14 cellular contexts compared by ENCODE assay signal in the genomic region with DNA sequence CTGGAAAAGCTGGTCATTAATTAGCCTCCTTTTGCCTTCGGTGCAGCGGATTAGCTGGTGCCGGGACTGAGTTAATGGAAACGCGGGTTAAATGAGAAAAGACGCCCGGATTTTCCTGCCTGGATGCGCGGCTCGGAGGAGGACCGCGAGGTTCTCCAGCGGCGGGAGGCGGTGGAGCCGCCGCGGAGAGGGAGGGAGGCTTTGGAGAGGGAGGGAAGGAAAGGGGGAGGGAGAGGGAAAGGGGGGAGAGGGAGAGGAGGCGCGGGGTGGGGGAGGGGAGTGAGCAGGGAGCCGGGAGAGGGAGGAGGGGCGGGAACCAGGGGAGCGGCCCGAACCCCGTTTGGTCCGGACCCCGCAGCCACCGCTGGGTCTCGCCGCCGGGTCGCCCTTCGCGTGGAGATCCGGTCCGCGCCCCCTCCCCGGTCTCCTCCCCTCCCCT.
DNase-seq lines count a peak whose midpoint lies in the region; ATAC-seq, FAIRE-seq and TF ChIP-seq lines count a peak whose summit lies in the region.
"Had no signal": no experiment of that assay in that cellular context is flagged by ENCODE, and none has a peak within 500 bp of the region (broad histone marks: within the 10 kb centered on the region; RNA-seq: fewer than 3 reads in every experiment).

No MANE protein-coding gene starts in this region.

- no peaks in the 10 kb centered on the region for H3K4me1 Mint-ChIP-seq in activated CD8-positive, alpha-beta T cell treated with anti-CD3 and anti-CD28 coated beads, Interleukin-2, amount 10 ng/mL, durations not matched to agents 7 days and 5 days (ENCODE audit: low read depth)
- peaks cover 16% of the 10 kb centered on the region for H3K4me1 Mint-ChIP-seq in activated CD8-positive, alpha-beta T cell treated with anti-CD3 and anti-CD28 coated beads for 36 hours (ENCODE audit: low read depth)

- no peak for TF ChIP-seq POLR2A in GM12892 (IDR thresholded peaks at IDR 0.05; ENCODE audit: low read depth, low read length)

- POLR2A ChIA-PET in activated CD8-positive, alpha-beta T cell treated with anti-CD3 and anti-CD28 coated beads, Interleukin-2, amount 10 ng/mL, durations not matched to agents 7 days and 5 days (lab: Charles Lee): no interaction called here
- POLR2A ChIA-PET in activated CD8-positive, alpha-beta T cell treated with anti-CD3 and anti-CD28 coated beads for 36 hours (lab: Charles Lee): no interaction called here

- H3K36me3 ChIP-seq in NT2/D1 (ENCODE audit: insufficient read depth, insufficient read length, low read length) (no peaks in the 10 kb centered on the region), left ventricle myocardium inferior (no peaks in the 10 kb centered on the region)
- H3K36me3 ChIP-seq in effector memory CD4-positive, alpha-beta T cell (ENCODE audit: control insufficient read depth, insufficient read depth, low read length): no peaks in the 10 kb centered on the region

- H3K4me1 ChIP-seq in NT2/D1 (ENCODE audit: insufficient read depth, insufficient read length) (peaks cover 2% of the 10 kb centered on the region), left ventricle myocardium inferior (peaks cover 36% of the 10 kb centered on the region)
- H3K4me1 ChIP-seq in effector memory CD4-positive, alpha-beta T cell (ENCODE audit: control insufficient read depth, insufficient read depth, low read length, poor library complexity, severe bottlenecking): peaks cover 17% of the 10 kb centered on the region

- H3K4me3 ChIP-seq in NT2/D1 (ENCODE audit: insufficient read length, low read depth) (peak overlapping the region; percentile 21), left ventricle myocardium inferior (peak overlapping the region; percentile 49)
- no peak overlapping the region for H3K4me3 ChIP-seq in effector memory CD4-positive, alpha-beta T cell (ENCODE audit: insufficient read depth, low read depth, low read length, poor library complexity, severe bottlenecking)

- no peak for DNase-seq in activated CD8-positive, alpha-beta T cell treated with anti-CD3 and anti-CD28 coated beads, Interleukin-2, amount 10 ng/mL, durations not matched to agents 7 days and 5 days
- DNase-seq in activated CD8-positive, alpha-beta T cell treated with anti-CD3 and anti-CD28 coated beads for 36 hours: no peak
- DNase-seq in NT2/D1 (ENCODE audit: low read depth, low spot score) (peak; percentile 79), left ventricle myocardium inferior (no peak), posterior vena cava (ENCODE audit: low spot score) (peak; percentile 46), GM12892 (ENCODE audit: insufficient read length) (no peak), NCI-H1092 (lab: John Stamatoyannopoulos, UW) (no peak)
- DNase-seq in effector memory CD4-positive, alpha-beta T cell: no peak
- DNase-seq: activated CD4-positive, CD25-positive, alpha-beta regulatory T cell; DMS53; naive B cell; NCI-H1417 treated with DMSO at 0.1 percent for 48 hours; NCI-H82 had no signal

- H3K27ac Mint-ChIP-seq in activated CD8-positive, alpha-beta T cell treated with anti-CD3 and anti-CD28 coated beads, Interleukin-2, amount 10 ng/mL, durations not matched to agents 7 days and 5 days: peak overlapping the region; percentile 49
- no peak overlapping the region for H3K27ac Mint-ChIP-seq in activated CD8-positive, alpha-beta T cell treated with anti-CD3 and anti-CD28 coated beads for 36 hours
- H3K27ac Mint-ChIP-seq: naive B cell had no signal

- H3K9me3 Mint-ChIP-seq in activated CD8-positive, alpha-beta T cell treated with anti-CD3 and anti-CD28 coated beads, Interleukin-2, amount 10 ng/mL, durations not matched to agents 7 days and 5 days (ENCODE audit: insufficient read depth): no peaks in the 10 kb centered on the region
- H3K9me3 Mint-ChIP-seq in activated CD8-positive, alpha-beta T cell treated with anti-CD3 and anti-CD28 coated beads for 36 hours: no peaks in the 10 kb centered on the region

- ATAC-seq in activated CD8-positive, alpha-beta T cell treated with anti-CD3 and anti-CD28 coated beads, Interleukin-2, amount 10 ng/mL, durations not matched to agents 7 days and 5 days: no peak
- ATAC-seq in activated CD8-positive, alpha-beta T cell treated with anti-CD3 and anti-CD28 coated beads for 36 hours: no peak

- intact Hi-C loops in activated CD8-positive, alpha-beta T cell treated with anti-CD3 and anti-CD28 coated beads for 36 hours (cut with micrococcal nuclease): no loop called here
- intact Hi-C loops in left ventricle myocardium inferior (cut with micrococcal nuclease): no loop called here
- intact Hi-C loops in posterior vena cava (cut with DNase I): no loop called here

- H3K27ac ChIP-seq in left ventricle myocardium inferior (replicated peaks): no peak overlapping the region
- H3K27ac ChIP-seq in effector memory CD4-positive, alpha-beta T cell (ENCODE audit: insufficient read depth, low read length, poor library complexity, severe bottlenecking): no peak overlapping the region

- FAIRE-seq in GM12892 (lab: Jason Lieb, UNC): no peak
- FAIRE-seq: keratinocyte had no signal

- H3K27me3 Mint-ChIP-seq in activated CD8-positive, alpha-beta T cell treated with anti-CD3 and anti-CD28 coated beads, Interleukin-2, amount 10 ng/mL, durations not matched to agents 7 days and 5 days (ENCODE audit: low read depth): peaks cover 73% of the 10 kb centered on the region
- peaks cover 63% of the 10 kb centered on the region for H3K27me3 Mint-ChIP-seq in activated CD8-positive, alpha-beta T cell treated with anti-CD3 and anti-CD28 coated beads for 36 hours

- H3K4me3 Mint-ChIP-seq in activated CD8-positive, alpha-beta T cell treated with anti-CD3 and anti-CD28 coated beads, Interleukin-2, amount 10 ng/mL, durations not matched to agents 7 days and 5 days: peak overlapping the region; percentile 34
- no peak overlapping the region for H3K4me3 Mint-ChIP-seq in activated CD8-positive, alpha-beta T cell treated with anti-CD3 and anti-CD28 coated beads for 36 hours

- no peak for TF ChIP-seq CTCF in activated CD8-positive, alpha-beta T cell treated with anti-CD3 and anti-CD28 coated beads for 36 hours (IDR thresholded peaks at IDR 0.05)
- TF ChIP-seq CTCF in left ventricle myocardium inferior (IDR thresholded peaks at IDR 0.05; ENCODE audit: borderline replicate concordance): no peak

- CTCF ChIA-PET in activated CD8-positive, alpha-beta T cell treated with anti-CD3 and anti-CD28 coated beads, Interleukin-2, amount 10 ng/mL, durations not matched to agents 7 days and 5 days (lab: Charles Lee): no interaction called here
- CTCF ChIA-PET in activated CD8-positive, alpha-beta T cell treated with anti-CD3 and anti-CD28 coated beads for 36 hours (lab: Charles Lee): no interaction called here

- H3K27me3 ChIP-seq in NT2/D1 (ENCODE audit: insufficient read depth, insufficient read length) (peaks cover 95% of the 10 kb centered on the region), left ventricle myocardium inferior (ENCODE audit: low read depth) (peaks cover 100% of the 10 kb centered on the region)
- peaks cover 84% of the 10 kb centered on the region for H3K27me3 ChIP-seq in effector memory CD4-positive, alpha-beta T cell (replicated peaks; ENCODE audit: control insufficient read depth, insufficient read depth, low read length, poor library complexity, severe bottlenecking)

- H3K9ac ChIP-seq in NT2/D1 (ENCODE audit: insufficient read length, low read depth): peak overlapping the region; percentile 61

- no peaks in the 10 kb centered on the region for H3K9me3 ChIP-seq in NT2/D1 (ENCODE audit: insufficient read depth, low read length)
- no peaks in the 10 kb centered on the region for H3K9me3 ChIP-seq in left ventricle myocardium inferior (replicated peaks)
- no peaks in the 10 kb centered on the region for H3K9me3 ChIP-seq in effector memory CD4-positive, alpha-beta T cell (ENCODE audit: control insufficient read depth, low read length)

- no peaks in the 10 kb centered on the region for H3K36me3 Mint-ChIP-seq in activated CD8-positive, alpha-beta T cell treated with anti-CD3 and anti-CD28 coated beads, Interleukin-2, amount 10 ng/mL, durations not matched to agents 7 days and 5 days (ENCODE audit: low read depth)
- H3K36me3 Mint-ChIP-seq in activated CD8-positive, alpha-beta T cell treated with anti-CD3 and anti-CD28 coated beads for 36 hours (ENCODE audit: low read depth): no peaks in the 10 kb centered on the region
- H3K36me3 Mint-ChIP-seq: naive B cell had no signal

Comparison
In these comparisons a context has a peak if more than half of its experiments do, and no peak if none do; other contexts are left out.
1. DNase-seq: peak in NT2/D1 (single experiment) and posterior vena cava (single experiment); none in activated CD8-positive, alpha-beta T cell treated with anti-CD3 and anti-CD28 coated beads, Interleukin-2, amount 10 ng/mL, durations not matched to agents 7 days and 5 days (single experiment), activated CD8-positive, alpha-beta T cell treated with anti-CD3 and anti-CD28 coated beads for 36 hours (single experiment), left ventricle myocardium inferior (single experiment), effector memory CD4-positive, alpha-beta T cell (0 of 3), GM12892 (single experiment) and NCI-H1092 (single experiment).